15 cellular contexts compared by ENCODE assay signal in the genomic region with DNA sequence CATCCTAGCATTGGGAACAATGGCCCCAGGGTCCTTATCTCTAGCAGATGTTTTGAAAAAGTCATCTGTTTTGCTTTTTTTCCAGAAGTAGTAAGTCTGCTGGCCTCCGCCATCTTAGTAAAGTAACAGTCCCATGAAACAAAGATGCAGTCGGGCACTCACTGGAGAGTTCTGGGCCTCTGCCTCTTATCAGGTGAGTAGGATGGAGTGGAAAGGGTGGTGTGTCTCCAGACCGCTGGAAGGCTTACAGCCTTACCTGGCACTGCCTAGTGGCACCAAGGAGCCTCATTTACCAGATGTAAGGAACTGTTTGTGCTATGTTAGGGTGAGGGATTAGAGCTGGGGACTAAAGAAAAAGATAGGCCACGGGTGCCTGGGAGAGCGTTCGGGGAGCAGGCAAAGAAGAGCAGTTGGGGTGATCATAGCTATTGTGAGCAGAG. TPM values are rescaled to one million over a fixed set of nuclear protein-coding genes. Genes with fewer than 3 reads are reported as not detected.
DNase-seq lines count a peak whose midpoint lies in the region; ATAC-seq and TF ChIP-seq lines count a peak whose summit lies in the region.
"Had no signal": no experiment of that assay in that cellular context is flagged by ENCODE, and none has a peak within 500 bp of the region (broad histone marks: within the 10 kb centered on the region; RNA-seq: fewer than 3 reads in every experiment).

No MANE protein-coding gene starts in this region.

- no peaks in the 10 kb centered on the region for H3K9me3 Mint-ChIP-seq in activated CD4-positive, alpha-beta T cell treated with anti-CD3 and anti-CD28 coated beads, Interleukin-2, amount 10 ng/mL, durations not matched to agents 24 days and 14 days
- no peaks in the 10 kb centered on the region for H3K9me3 Mint-ChIP-seq in activated T-cell treated with anti-CD3 and anti-CD28 coated beads, Interleukin-2, amount 50 U/mL, for 24 hours
- H3K9me3 Mint-ChIP-seq in stimulated activated naive B cell treated with anti-CD40 and anti-IgM and Interleukin-4, amounts not matched to agents 10 μg/mL and 1 μg/mL and 100 μg/mL, for 72 hours, result no peaks in the 10 kb centered on the region
- H3K9me3 Mint-ChIP-seq in stimulated activated memory B cell treated with anti-CD40 and anti-IgM and Interleukin-4, amounts not matched to agents 10 μg/mL and 1 μg/mL and 100 μg/mL, for 72 hours, result no peaks in the 10 kb centered on the region

- H3K9me3 ChIP-seq in esophagus squamous epithelium (no peaks in the 10 kb centered on the region), thoracic aorta (no peaks in the 10 kb centered on the region)
- H3K9me3 ChIP-seq: vagina had no signal

- H3K27ac Mint-ChIP-seq in activated CD4-positive, alpha-beta T cell treated with anti-CD3 and anti-CD28 coated beads, Interleukin-2, amount 10 ng/mL, durations not matched to agents 24 days and 14 days, result peak overlapping the region; percentile 99
- peak overlapping the region; percentile 99 for H3K27ac Mint-ChIP-seq in activated T-cell treated with anti-CD3 and anti-CD28 coated beads, Interleukin-2, amount 50 U/mL, for 24 hours
- H3K27ac Mint-ChIP-seq in stimulated activated naive B cell treated with anti-CD40 and anti-IgM and Interleukin-4, amounts not matched to agents 10 μg/mL and 1 μg/mL and 100 μg/mL, for 72 hours, result no peak overlapping the region
- H3K27ac Mint-ChIP-seq in stimulated activated memory B cell treated with anti-CD40 and anti-IgM and Interleukin-4, amounts not matched to agents 10 μg/mL and 1 μg/mL and 100 μg/mL, for 72 hours, result no peak overlapping the region

- H3K4me3 Mint-ChIP-seq in activated CD4-positive, alpha-beta T cell treated with anti-CD3 and anti-CD28 coated beads, Interleukin-2, amount 10 ng/mL, durations not matched to agents 24 days and 14 days, result peak overlapping the region; percentile 97
- H3K4me3 Mint-ChIP-seq in activated T-cell treated with anti-CD3 and anti-CD28 coated beads, Interleukin-2, amount 50 U/mL, for 24 hours, result peak overlapping the region; percentile 99
- H3K4me3 Mint-ChIP-seq in stimulated activated naive B cell treated with anti-CD40 and anti-IgM and Interleukin-4, amounts not matched to agents 10 μg/mL and 1 μg/mL and 100 μg/mL, for 72 hours, result no peak overlapping the region
- H3K4me3 Mint-ChIP-seq in stimulated activated memory B cell treated with anti-CD40 and anti-IgM and Interleukin-4, amounts not matched to agents 10 μg/mL and 1 μg/mL and 100 μg/mL, for 72 hours, result no peak overlapping the region

- 75 to 87% methylated on average over 5 to 6 of the region's 6 CpGs for whole genome bisulfite sequencing in esophagus squamous epithelium, 2 donors

- no peak for TF ChIP-seq POLR2A in esophagus squamous epithelium (IDR thresholded peaks at IDR 0.05)

- peak; percentile 86 for DNase-seq in activated CD4-positive, alpha-beta T cell treated with anti-CD3 and anti-CD28 coated beads, Interleukin-2, amount 10 ng/mL, durations not matched to agents 24 days and 14 days
- no peak for DNase-seq in activated CD4-positive, alpha-beta T cell treated with anti-CD3 and anti-CD28 coated beads for 48 hours
- DNase-seq in activated T-cell treated with anti-CD3 and anti-CD28 coated beads, Interleukin-2, amount 50 U/mL, for 24 hours, result peak; percentile 80
- DNase-seq in esophagus squamous epithelium (lab: John Stamatoyannopoulos, UW) (no peak), thoracic aorta (ENCODE audit: low spot score) (no peak), GM20000 (ENCODE audit: low spot score) (no peak)
- DNase-seq in stimulated activated naive B cell treated with anti-CD40 and anti-IgM and Interleukin-4, amounts not matched to agents 10 μg/mL and 1 μg/mL and 100 μg/mL, for 72 hours, result no peak
- DNase-seq: DMS153, foreskin fibroblast, GOT3, NCI-H1105, NCI-H510A treated with DMSO at 0.1 percent for 48 hours, SHP77 had no signal

- H3K27ac ChIP-seq in esophagus squamous epithelium (peak overlapping the region in 3 of 4 donors; percentile 20 to 58 (median 29)), thoracic aorta (no peak overlapping the region)
- H3K27ac ChIP-seq: vagina had no signal

- no peak for ATAC-seq in thoracic aorta (ENCODE audit: insufficient number of reproducible peaks, low FRiP score, low read depth)
- no peak for ATAC-seq in stimulated activated naive B cell treated with anti-CD40 and anti-IgM and Interleukin-4, amounts not matched to agents 10 μg/mL and 1 μg/mL and 100 μg/mL, for 72 hours (replicated peaks)
- no peak for ATAC-seq in stimulated activated memory B cell treated with anti-CD40 and anti-IgM and Interleukin-4, amounts not matched to agents 10 μg/mL and 1 μg/mL and 100 μg/mL, for 72 hours

- H3K27me3 Mint-ChIP-seq in activated CD4-positive, alpha-beta T cell treated with anti-CD3 and anti-CD28 coated beads, Interleukin-2, amount 10 ng/mL, durations not matched to agents 24 days and 14 days, result no peaks in the 10 kb centered on the region
- H3K27me3 Mint-ChIP-seq in activated T-cell treated with anti-CD3 and anti-CD28 coated beads, Interleukin-2, amount 50 U/mL, for 24 hours, result no peaks in the 10 kb centered on the region
- H3K27me3 Mint-ChIP-seq in stimulated activated naive B cell treated with anti-CD40 and anti-IgM and Interleukin-4, amounts not matched to agents 10 μg/mL and 1 μg/mL and 100 μg/mL, for 72 hours, result peaks cover 5 to 9% of the 10 kb centered on the region in 2 donors
- peaks cover 20% of the 10 kb centered on the region for H3K27me3 Mint-ChIP-seq in stimulated activated memory B cell treated with anti-CD40 and anti-IgM and Interleukin-4, amounts not matched to agents 10 μg/mL and 1 μg/mL and 100 μg/mL, for 72 hours

- intact Hi-C loops in activated CD4-positive, alpha-beta T cell treated with anti-CD3 and anti-CD28 coated beads, Interleukin-2, amount 10 ng/mL, durations not matched to agents 24 days and 14 days (cut with micrococcal nuclease), result loop anchor here (1.0 to 5.0 kb wide), 6 partner anchors 10 to 318 kb away; a partner anchor contains a TSS
- intact Hi-C loops in esophagus squamous epithelium (cut with DNase I), result loop anchor here (10.0 kb wide), 1 partner anchor 190 kb away; no protein-coding TSS in a partner anchor

- H3K4me1 ChIP-seq in esophagus squamous epithelium (no peaks in the 10 kb centered on the region), thoracic aorta (ENCODE audit: control insufficient read depth in 1 of 2, low read depth in 2 of 2) (no peaks in the 10 kb centered on the region)
- H3K4me1 ChIP-seq: vagina had no signal

- H3K36me3 ChIP-seq in esophagus squamous epithelium, result no peaks in the 10 kb centered on the region
- H3K36me3 ChIP-seq in thoracic aorta, result no peaks in the 10 kb centered on the region
- H3K36me3 ChIP-seq: vagina had no signal

- TF ChIP-seq CTCF in esophagus squamous epithelium (IDR thresholded peaks at IDR 0.05) (no peak), thoracic aorta (IDR thresholded peaks at IDR 0.05) (no peak), GM20000 (IDR thresholded peaks at IDR 0.05; ENCODE audit: extremely low read depth, missing control alignments) (no peak)

- peaks cover 50% of the 10 kb centered on the region for H3K4me1 Mint-ChIP-seq in activated CD4-positive, alpha-beta T cell treated with anti-CD3 and anti-CD28 coated beads, Interleukin-2, amount 10 ng/mL, durations not matched to agents 24 days and 14 days
- peaks cover 74% of the 10 kb centered on the region for H3K4me1 Mint-ChIP-seq in activated T-cell treated with anti-CD3 and anti-CD28 coated beads, Interleukin-2, amount 50 U/mL, for 24 hours (ENCODE audit: low read depth)
- H3K4me1 Mint-ChIP-seq in stimulated activated naive B cell treated with anti-CD40 and anti-IgM and Interleukin-4, amounts not matched to agents 10 μg/mL and 1 μg/mL and 100 μg/mL, for 72 hours, result peaks cover 0 to 2% of the 10 kb centered on the region in 2 donors
- peaks cover 8% of the 10 kb centered on the region for H3K4me1 Mint-ChIP-seq in stimulated activated memory B cell treated with anti-CD40 and anti-IgM and Interleukin-4, amounts not matched to agents 10 μg/mL and 1 μg/mL and 100 μg/mL, for 72 hours

- H3K36me3 Mint-ChIP-seq in activated CD4-positive, alpha-beta T cell treated with anti-CD3 and anti-CD28 coated beads, Interleukin-2, amount 10 ng/mL, durations not matched to agents 24 days and 14 days (ENCODE audit: low read depth), result peaks cover 45% of the 10 kb centered on the region
- peaks cover 52% of the 10 kb centered on the region for H3K36me3 Mint-ChIP-seq in activated T-cell treated with anti-CD3 and anti-CD28 coated beads, Interleukin-2, amount 50 U/mL, for 24 hours (ENCODE audit: low read depth)
- no peaks in the 10 kb centered on the region for H3K36me3 Mint-ChIP-seq in stimulated activated naive B cell treated with anti-CD40 and anti-IgM and Interleukin-4, amounts not matched to agents 10 μg/mL and 1 μg/mL and 100 μg/mL, for 72 hours
- H3K36me3 Mint-ChIP-seq in stimulated activated memory B cell treated with anti-CD40 and anti-IgM and Interleukin-4, amounts not matched to agents 10 μg/mL and 1 μg/mL and 100 μg/mL, for 72 hours, result no peaks in the 10 kb centered on the region

- H3K4me3 ChIP-seq in esophagus squamous epithelium (peak overlapping the region in 3 of 4 donors; percentile 22 to 33 (median 31)), thoracic aorta (peak overlapping the region; percentile 21)

- peaks cover 0 to 16% (median 0%) of the 10 kb centered on the region in 4 donors for H3K27me3 ChIP-seq in esophagus squamous epithelium
- no peaks in the 10 kb centered on the region for H3K27me3 ChIP-seq in thoracic aorta (replicated peaks; ENCODE audit: insufficient read depth)
- H3K27me3 ChIP-seq: vagina had no signal

RNA-seq across cellular contexts. Expression of a gene that starts 0.3 kb away (rescaled TPM):
- 571 TPM in 2 replicates for total RNA-seq in activated CD4-positive, alpha-beta T cell treated with anti-CD3 and anti-CD28 coated beads, Interleukin-2, amount 10 ng/mL, durations not matched to agents 24 days and 14 days
- total RNA-seq in esophagus squamous epithelium (1 to 10 TPM; 1.9 to 7.8 (median 3.1) TPM), thoracic aorta (1 to 10 TPM; 1.1 to 1.3 TPM)

RNA-seq across cellular contexts. Expression of a gene that starts 37.7 kb away (rescaled TPM):
- 381 and 400 TPM in 2 replicates for total RNA-seq in activated CD4-positive, alpha-beta T cell treated with anti-CD3 and anti-CD28 coated beads, Interleukin-2, amount 10 ng/mL, durations not matched to agents 24 days and 14 days
- 10 to 100 TPM in 1 of 4 donors, 1 to 10 TPM in 3; 5.7 to 11.8 (median 7.2) TPM for total RNA-seq in esophagus squamous epithelium
- 1 to 10 TPM; 1.6 to 5.8 TPM for total RNA-seq in thoracic aorta

RNA-seq across cellular contexts. Expression of a gene that starts 39.3 kb away (rescaled TPM):
- total RNA-seq in activated CD4-positive, alpha-beta T cell treated with anti-CD3 and anti-CD28 coated beads, Interleukin-2, amount 10 ng/mL, durations not matched to agents 24 days and 14 days, result 143 and 145 TPM in 2 replicates
- total RNA-seq in esophagus squamous epithelium (1 to 10 TPM in 3 of 4 donors, under 1 TPM in 1; 0.85 to 4.0 (median 1.4) TPM), thoracic aorta (1 to 10 TPM in 1 of 2 donors, under 1 TPM in 1; 0.27 to 1.1 TPM)

RNA-seq across cellular contexts. Expression of a gene that starts 40.7 kb away (rescaled TPM):
- 18.5 and 19.3 TPM in 2 replicates for total RNA-seq in activated CD4-positive, alpha-beta T cell treated with anti-CD3 and anti-CD28 coated beads, Interleukin-2, amount 10 ng/mL, durations not matched to agents 24 days and 14 days
- 100 to 1,000 TPM; 249 to 491 (median 352) TPM for total RNA-seq in esophagus squamous epithelium
- total RNA-seq in thoracic aorta, result 10 to 100 TPM; 18.3 to 58.1 TPM

RNA-seq across cellular contexts. Expression of a gene that starts 52.7 kb away (rescaled TPM):
- 64.6 and 65.4 TPM in 2 replicates for total RNA-seq in activated CD4-positive, alpha-beta T cell treated with anti-CD3 and anti-CD28 coated beads, Interleukin-2, amount 10 ng/mL, durations not matched to agents 24 days and 14 days
- total RNA-seq in esophagus squamous epithelium (10 to 100 TPM; 17.4 to 44.4 (median 32.4) TPM), thoracic aorta (1 to 10 TPM in 1 of 2 donors, under 1 TPM in 1; 0.41 to 3.2 TPM)

Comparison
In these comparisons a context has a peak if more than half of its experiments do, and no peak if none do; other contexts are left out.
1. DNase-seq: peak in activated CD4-positive, alpha-beta T cell treated with anti-CD3 and anti-CD28 coated beads, Interleukin-2, amount 10 ng/mL, durations not matched to agents 24 days and 14 days (single experiment) and activated T-cell treated with anti-CD3 and anti-CD28 coated beads, Interleukin-2, amount 50 U/mL, for 24 hours (single experiment); none in activated CD4-positive, alpha-beta T cell treated with anti-CD3 and anti-CD28 coated beads for 48 hours (single experiment), esophagus squamous epithelium (single experiment), thoracic aorta (single experiment), GM20000 (single experiment) and stimulated activated naive B cell treated with anti-CD40 and anti-IgM and Interleukin-4, amounts not matched to agents 10 μg/mL and 1 μg/mL and 100 μg/mL, for 72 hours (single experiment).
2. H3K27ac Mint-ChIP-seq: peak in activated CD4-positive, alpha-beta T cell treated with anti-CD3 and anti-CD28 coated beads, Interleukin-2, amount 10 ng/mL, durations not matched to agents 24 days and 14 days (single experiment) and activated T-cell treated with anti-CD3 and anti-CD28 coated beads, Interleukin-2, amount 50 U/mL, for 24 hours (single experiment); none in stimulated activated naive B cell treated with anti-CD40 and anti-IgM and Interleukin-4, amounts not matched to agents 10 μg/mL and 1 μg/mL and 100 μg/mL, for 72 hours (single experiment) and stimulated activated memory B cell treated with anti-CD40 and anti-IgM and Interleukin-4, amounts not matched to agents 10 μg/mL and 1 μg/mL and 100 μg/mL, for 72 hours (single experiment).
3. H3K4me3 Mint-ChIP-seq: peak in activated CD4-positive, alpha-beta T cell treated with anti-CD3 and anti-CD28 coated beads, Interleukin-2, amount 10 ng/mL, durations not matched to agents 24 days and 14 days (single experiment) and activated T-cell treated with anti-CD3 and anti-CD28 coated beads, Interleukin-2, amount 50 U/mL, for 24 hours (single experiment); none in stimulated activated naive B cell treated with anti-CD40 and anti-IgM and Interleukin-4, amounts not matched to agents 10 μg/mL and 1 μg/mL and 100 μg/mL, for 72 hours (0 of 2) and stimulated activated memory B cell treated with anti-CD40 and anti-IgM and Interleukin-4, amounts not matched to agents 10 μg/mL and 1 μg/mL and 100 μg/mL, for 72 hours (single experiment).
4. H3K27ac ChIP-seq: peak in esophagus squamous epithelium (3 of 4); none in thoracic aorta (0 of 2).
5. RNA of a gene that starts 0.3 kb away (total RNA-seq): 571 TPM in activated CD4-positive, alpha-beta T cell treated with anti-CD3 and anti-CD28 coated beads, Interleukin-2, amount 10 ng/mL, durations not matched to agents 24 days and 14 days; 1.9 to 7.8 TPM in esophagus squamous epithelium and 1.1 to 1.3 TPM in thoracic aorta; every median in the first group is over 10 times any median in the second.
6. RNA of a gene that starts 37.7 kb away (total RNA-seq): 381 to 400 TPM in activated CD4-positive, alpha-beta T cell treated with anti-CD3 and anti-CD28 coated beads, Interleukin-2, amount 10 ng/mL, durations not matched to agents 24 days and 14 days; 5.7 to 11.8 TPM in esophagus squamous epithelium and 1.6 to 5.8 TPM in thoracic aorta; every median in the first group is over 10 times any median in the second.
7. RNA of a gene that starts 39.3 kb away (total RNA-seq): 143 to 145 TPM in activated CD4-positive, alpha-beta T cell treated with anti-CD3 and anti-CD28 coated beads, Interleukin-2, amount 10 ng/mL, durations not matched to agents 24 days and 14 days; 0.85 to 4.0 TPM in esophagus squamous epithelium and 0.27 to 1.1 TPM in thoracic aorta; every median in the first group is over 10 times any median in the second.